In the genomic region with DNA sequence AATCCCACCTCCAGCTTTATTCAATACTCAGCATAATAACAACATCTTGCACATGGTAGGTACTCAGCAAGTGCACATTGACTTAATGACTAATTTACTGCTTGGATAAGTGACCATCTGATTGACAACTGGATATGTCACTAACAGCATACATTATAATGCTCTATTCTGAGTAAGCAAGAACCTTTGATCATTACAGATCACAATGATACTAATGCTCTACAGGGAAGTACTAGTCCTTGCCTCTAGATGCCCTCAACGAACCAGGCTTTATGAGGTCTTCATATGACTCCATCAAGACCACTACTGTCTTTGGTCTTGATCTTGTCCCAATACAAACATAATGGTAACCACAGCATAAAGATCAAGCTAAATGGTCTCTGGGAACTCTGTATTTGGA, we compare ENCODE assay signal across 10 cellular contexts.
DNase-seq lines count a peak whose midpoint lies in the region; ATAC-seq, FAIRE-seq and TF ChIP-seq lines count a peak whose summit lies in the region.
"Had no signal": no experiment of that assay in that cellular context is flagged by ENCODE, and none has a peak within 500 bp of the region (broad histone marks: within the 10 kb centered on the region; RNA-seq: fewer than 3 reads in every experiment).

No MANE protein-coding gene starts in this region.

- peaks cover 15 to 26% of the 10 kb centered on the region in 2 donors for H3K36me3 Mint-ChIP-seq in CD14-positive monocyte

- peak; percentile 26 for TF ChIP-seq CTCF in CD14-positive monocyte (IDR thresholded peaks at IDR 0.05)
- peak; percentile 24 for TF ChIP-seq CTCF in NB4 (IDR thresholded peaks at IDR 0.05; ENCODE audit: low read depth, low read length)
- no peak for TF ChIP-seq CTCF in sigmoid colon (IDR thresholded peaks at IDR 0.05)

- H3K27ac Mint-ChIP-seq in CD14-positive monocyte: no peak overlapping the region

- H3K36me3 ChIP-seq in sigmoid colon: peaks cover 0 to 11% (median 2%) of the 10 kb centered on the region in 4 donors

- no peak overlapping the region for H3K4me3 Mint-ChIP-seq in CD14-positive monocyte

- H3K9me3 Mint-ChIP-seq in CD14-positive monocyte: peaks cover 0 to 1% (median 0%) of the 10 kb centered on the region in 7 donors

- WGBS in sigmoid colon, 2 donors: 45 to 71% methylated on average over 1 of the region's 1 CpG

- ATAC-seq in esophagus mucosa (peak; percentile 37), HG03135 (IDR thresholded peaks at IDR 0.05; ENCODE audit: unreplicated experiment) (no peak)

- TF ChIP-seq EP300 in sigmoid colon (IDR thresholded peaks at IDR 0.05): no peak

- intact Hi-C loops in CD14-positive monocyte (cut with micrococcal nuclease): no loop called here
- intact Hi-C loops in sigmoid colon (cut with DNase I): no loop called here

- TF ChIP-seq POLR2A in GM12892 (IDR thresholded peaks at IDR 0.05; ENCODE audit: low read depth, low read length) (no peak), NB4 (IDR thresholded peaks at IDR 0.05; ENCODE audit: extremely low read depth, insufficient read length) (no peak), sigmoid colon (IDR thresholded peaks at IDR 0.05) (no peak)

- no peaks in the 10 kb centered on the region for H3K9me3 ChIP-seq in sigmoid colon

- no peak overlapping the region for H3K27ac ChIP-seq in sigmoid colon

- H3K4me3 ChIP-seq in NB4 (ENCODE audit: low read depth, low read length) (no peak overlapping the region), sigmoid colon (no peak overlapping the region)
- H3K4me3 ChIP-seq: smooth muscle cell had no signal

- no peaks in the 10 kb centered on the region for H3K27me3 Mint-ChIP-seq in CD14-positive monocyte (ENCODE audit: low read depth in 3 of 3)

- no peak for DNase-seq in CD14-positive monocyte (ENCODE audit: low spot score)
- DNase-seq in GM12892 (ENCODE audit: insufficient read length): no peak
- peak; percentile 72 for DNase-seq in NB4 (ENCODE audit: low read depth)
- no peak for DNase-seq in sigmoid colon
- no peak for DNase-seq in inferior parietal cortex (ENCODE audit: extremely low spot score)
- DNase-seq in NCI-H2171 (lab: John Stamatoyannopoulos, UW): no peak
- DNase-seq: NCI-H2081 had no signal

- peaks cover 0 to 40% (median 14%) of the 10 kb centered on the region in 4 donors for H3K4me1 ChIP-seq in sigmoid colon

- H3K4me1 Mint-ChIP-seq in CD14-positive monocyte: no peaks in the 10 kb centered on the region

- FAIRE-seq in GM12892 (lab: Jason Lieb, UNC): peak; percentile 67

- H3K27me3 ChIP-seq in sigmoid colon: no peaks in the 10 kb centered on the region

Comparison
In these comparisons a context has a peak if more than half of its experiments do, and no peak if none do; other contexts are left out.
1. CTCF ChIP-seq: peak in CD14-positive monocyte (single experiment) and NB4 (single experiment); none in sigmoid colon (0 of 4).